In the genomic region with DNA sequence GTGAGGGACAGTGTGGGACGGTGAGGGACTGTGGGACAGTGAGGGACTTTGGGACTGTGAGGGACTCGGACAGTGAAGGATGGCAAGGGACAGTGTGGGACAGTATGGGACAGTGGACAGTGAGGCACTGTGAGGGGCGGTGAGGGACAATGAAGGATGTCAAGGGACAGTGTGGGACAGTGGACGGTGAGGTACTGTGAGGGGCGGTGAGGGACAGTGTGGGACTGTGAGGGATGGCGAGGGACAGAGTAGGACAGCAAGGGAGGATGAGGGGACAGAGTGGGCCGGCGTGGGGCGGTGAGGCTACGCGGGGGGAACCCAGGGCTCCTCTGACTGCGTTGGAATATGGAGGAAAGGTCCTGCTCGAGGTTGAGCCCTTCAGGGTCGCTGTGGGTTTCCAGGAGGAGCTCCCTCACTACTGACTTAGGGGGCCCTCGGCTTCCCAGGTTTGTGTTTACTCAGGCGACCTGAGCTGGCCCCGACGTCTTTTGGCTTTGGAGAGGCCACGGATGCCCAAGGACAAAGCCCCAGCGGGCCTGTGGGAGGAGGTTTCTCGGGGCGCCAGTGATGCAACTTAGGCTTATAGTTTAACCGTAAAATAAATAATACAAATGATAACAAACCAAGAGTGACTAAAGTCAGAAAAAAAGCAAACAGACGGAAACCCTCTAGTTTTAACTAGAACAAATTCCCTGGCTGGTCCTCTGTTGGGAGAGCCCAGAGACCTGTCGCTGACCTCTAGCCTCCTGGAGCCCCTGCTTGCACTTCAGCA, we compare ENCODE assay signal across 8 cellular contexts. TPM values are rescaled to one million over a fixed set of nuclear protein-coding genes. Genes with fewer than 3 reads are reported as not detected.
DNase-seq lines count a peak whose midpoint lies in the region; ATAC-seq, FAIRE-seq and TF ChIP-seq lines count a peak whose summit lies in the region.

No MANE protein-coding gene starts in this region.

- DNase-seq in AG04449 (ENCODE audit: low read depth, low spot score) (no peak), M059J (ENCODE audit: low read depth) (peak; percentile 90), endothelial cell of umbilical vein (ENCODE audit: low read depth, low spot score) (no peak), midbrain (lab: John Stamatoyannopoulos, UW) (no peak)
- peak in 1 of 9 donors; percentile 2 for DNase-seq in naive thymus-derived CD4-positive, alpha-beta T cell

- H3K4me1 Mint-ChIP-seq in naive thymus-derived CD4-positive, alpha-beta T cell = peaks cover 7 to 12% (median 10%) of the 10 kb centered on the region in 7 donors

- POLR2A ChIA-PET in AG04449 (lab: Yijun Ruan, JAX) = interaction anchor here (0.6 to 1.6 kb wide), 12 partner anchors 9 to 287 kb away, joined by 3 to 7 read pairs (median 4); no protein-coding TSS in a partner anchor
- POLR2A ChIA-PET in endothelial cell of umbilical vein (lab: Charles Lee) = no interaction called here
- POLR2A ChIA-PET in naive thymus-derived CD4-positive, alpha-beta T cell (lab: Charles Lee) = interaction anchor here (1.3 kb wide), 1 partner anchor 291 kb away, joined by 3 read pairs; a partner anchor contains a TSS

- H3K4me3 ChIP-seq in AG04449 (ENCODE audit: low read depth, low read length) (peak overlapping the region; percentile 80), endothelial cell of umbilical vein (replicated peaks in 1 of 3; ENCODE audit: insufficient read depth in 1 of 3, low read depth in 1 of 3, low read length in 3 of 3) (peak overlapping the region in 1 of 3 experiments; percentile 81)
- no peak overlapping the region for H3K4me3 ChIP-seq in naive thymus-derived CD4-positive, alpha-beta T cell (ENCODE audit: low read length)

- intact Hi-C loops in endothelial cell of umbilical vein (cut with micrococcal nuclease) = loop anchor here (1.0 to 5.0 kb wide), 6 partner anchors 11 to 291 kb away; a partner anchor contains a TSS
- intact Hi-C loops in naive thymus-derived CD4-positive, alpha-beta T cell (cut with micrococcal nuclease) = loop anchor here (1.0 to 10.0 kb wide), 9 partner anchors 12 to 828 kb away; a partner anchor contains a TSS

- CTCF ChIA-PET in AG04449 (lab: Yijun Ruan, JAX) (interaction anchor here (0.7 to 13.5 kb wide), 9 partner anchors 9 to 292 kb away, joined by 3 to 188 read pairs (median 4); no protein-coding TSS in a partner anchor), endothelial cell of umbilical vein (lab: Charles Lee) (interaction anchor here (1.4 to 9.7 kb wide), 3 partner anchors 12 to 288 kb away, joined by 3 to 138 read pairs (median 15); no protein-coding TSS in a partner anchor)
- CTCF ChIA-PET in naive thymus-derived CD4-positive, alpha-beta T cell (lab: Charles Lee) = interaction anchor here (1.1 kb wide), 1 partner anchor 287 kb away, joined by 3 read pairs; no protein-coding TSS in a partner anchor

- H3K79me2 ChIP-seq in endothelial cell of umbilical vein (ENCODE audit: control insufficient read depth, insufficient read depth, low read length) = peaks cover 39% of the 10 kb centered on the region

- peak overlapping the region; percentile 53 for H3K9ac ChIP-seq in endothelial cell of umbilical vein (replicated peaks; ENCODE audit: extremely low read depth, insufficient read depth, low read length)

- no peaks in the 10 kb centered on the region for H3K9me1 ChIP-seq in endothelial cell of umbilical vein (replicated peaks; ENCODE audit: control insufficient read depth, extremely low read depth, insufficient read depth, low read length)

- H3K4me3 Mint-ChIP-seq in naive thymus-derived CD4-positive, alpha-beta T cell = peak overlapping the region; percentile 58 to 94 (median 82)

- peak overlapping the region; percentile 47 for H3K27ac ChIP-seq in endothelial cell of umbilical vein (ENCODE audit: insufficient read depth, low read depth, low read length)
- no peak overlapping the region for H3K27ac ChIP-seq in naive thymus-derived CD4-positive, alpha-beta T cell (ENCODE audit: low read depth, low read length)

- no peak for TF ChIP-seq POLR2A in endothelial cell of umbilical vein (IDR thresholded peaks at IDR 0.05; ENCODE audit: low read depth, low read length)

- H3K36me3 Mint-ChIP-seq in naive thymus-derived CD4-positive, alpha-beta T cell = peaks cover 0 to 5% (median 0%) of the 10 kb centered on the region in 5 donors

- no peaks in the 10 kb centered on the region for H3K9me3 ChIP-seq in endothelial cell of umbilical vein (replicated peaks; ENCODE audit: control insufficient read depth, insufficient read depth, low read length)
- no peaks in the 10 kb centered on the region for H3K9me3 ChIP-seq in naive thymus-derived CD4-positive, alpha-beta T cell (ENCODE audit: control insufficient read depth in 2 of 3, low read length in 3 of 3)

- H4K20me1 ChIP-seq in endothelial cell of umbilical vein (replicated peaks; ENCODE audit: control insufficient read depth, extremely low read depth, insufficient read depth, low read length) = no peaks in the 10 kb centered on the region

- peaks cover 7 to 67% (median 17%) of the 10 kb centered on the region in 5 donors for H3K27me3 Mint-ChIP-seq in naive thymus-derived CD4-positive, alpha-beta T cell

- dilution Hi-C loops in endothelial cell of umbilical vein (cut with MboI; ENCODE audit: extremely low pct_ligation_motif_present, low sequenced_read_pairs) = no loop called here

- no TSS peak for BruUV-seq in endothelial cell of umbilical vein (replicated peaks; lab: Mats Ljungman, UMichigan)

- peak overlapping the region in 6 of 9 donors; percentile 52 to 78 (median 69) for H3K27ac Mint-ChIP-seq in naive thymus-derived CD4-positive, alpha-beta T cell

- no peak overlapping the region for H2AFZ ChIP-seq in endothelial cell of umbilical vein (ENCODE audit: low read depth, low read length)

- H3K27me3 ChIP-seq in endothelial cell of umbilical vein (ENCODE audit: control insufficient read depth in 2 of 2, insufficient read depth in 2 of 2, low read length in 2 of 2) = no peaks in the 10 kb centered on the region
- H3K27me3 ChIP-seq in naive thymus-derived CD4-positive, alpha-beta T cell (ENCODE audit: control insufficient read depth in 2 of 2, insufficient read depth in 2 of 2, low read length in 2 of 2) = peaks cover 0 to 7% of the 10 kb centered on the region in 2 donors

- H3K9me3 Mint-ChIP-seq in naive thymus-derived CD4-positive, alpha-beta T cell = peaks cover 0 to 4% (median 0%) of the 10 kb centered on the region in 11 donors

- peak overlapping the region; percentile 66 for H3K4me2 ChIP-seq in endothelial cell of umbilical vein (ENCODE audit: insufficient read depth, low read length)

- TF ChIP-seq CTCF in AG04449 (IDR thresholded peaks at IDR 0.05; ENCODE audit: insufficient read depth, low read length, missing control alignments) = no peak
- TF ChIP-seq CTCF in endothelial cell of umbilical vein (IDR thresholded peaks at IDR 0.05; ENCODE audit: extremely low read depth in 1 of 2, insufficient read depth in 1 of 2, low read depth in 1 of 2, low read length in 2 of 2) = no peak

- FAIRE-seq in endothelial cell of umbilical vein (lab: Jason Lieb, UNC) = no peak

- H3K36me3 ChIP-seq in endothelial cell of umbilical vein (ENCODE audit: control insufficient read depth in 2 of 2, extremely low read depth in 1 of 2, insufficient read depth in 2 of 2, low read length in 2 of 2) = no peaks in the 10 kb centered on the region
- H3K36me3 ChIP-seq in naive thymus-derived CD4-positive, alpha-beta T cell (ENCODE audit: control insufficient read depth in 2 of 3, insufficient read depth in 3 of 3, low read length in 3 of 3) = no peaks in the 10 kb centered on the region

- no peak for ATAC-seq in naive thymus-derived CD4-positive, alpha-beta T cell
- ATAC-seq in GM19351 (IDR thresholded peaks at IDR 0.05; ENCODE audit: unreplicated experiment) = no peak
- no peak for ATAC-seq in GM21381 (IDR thresholded peaks at IDR 0.05; ENCODE audit: unreplicated experiment)
- no peak for ATAC-seq in HG02852 (IDR thresholded peaks at IDR 0.05; ENCODE audit: unreplicated experiment)

- peaks cover 49% of the 10 kb centered on the region for H3K4me1 ChIP-seq in endothelial cell of umbilical vein (ENCODE audit: control insufficient read depth, extremely low read depth, insufficient read depth, low read length)
- H3K4me1 ChIP-seq in naive thymus-derived CD4-positive, alpha-beta T cell (ENCODE audit: control insufficient read depth in 2 of 2, insufficient read depth in 2 of 2, low read length in 2 of 2) = peaks cover 6 to 11% of the 10 kb centered on the region in 2 donors

TF ChIP-seq in endothelial cell of umbilical vein, 7 proteins besides CTCF, POLR2A, EP300 and RAD21:
- TF ChIP-seq JUN (IDR thresholded peaks at IDR 0.05; ENCODE audit: borderline replicate concordance, insufficient read depth, insufficient read length, low read depth) (no peak), POLR2AphosphoS5 (IDR thresholded peaks at IDR 0.05; ENCODE audit: insufficient read depth, low read depth, low read length) (no peak), MYC (IDR thresholded peaks at IDR 0.05; ENCODE audit: low read depth, low read length) (no peak), GATA2 (IDR thresholded peaks at IDR 0.05; ENCODE audit: insufficient read depth, insufficient read length, low read depth, low read length) (no peak), EZH2 (IDR thresholded peaks at IDR 0.05; ENCODE audit: borderline replicate concordance, low read depth, low read length, severe bottlenecking) (no peak), FOS (IDR thresholded peaks at IDR 0.05; ENCODE audit: borderline replicate concordance, insufficient read depth, low read length) (no peak)
- TF ChIP-seq, protein P1, sequence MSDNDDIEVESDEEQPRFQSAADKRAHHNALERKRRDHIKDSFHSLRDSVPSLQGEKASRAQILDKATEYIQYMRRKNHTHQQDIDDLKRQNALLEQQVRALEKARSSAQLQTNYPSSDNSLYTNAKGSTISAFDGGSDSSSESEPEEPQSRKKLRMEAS (IDR thresholded peaks at IDR 0.05; ENCODE audit: insufficient read depth, insufficient read length) = no peak
TF ChIP-seq in endothelial cell of umbilical vein: peak in this region for 0.

RNA-seq across cellular contexts. Expression of a gene that starts 1.1 kb away (rescaled TPM):
- total RNA-seq in M059J (2014; rRNA removed; shearing (Covaris generic)) = 127 and 146 TPM in 2 replicates
- total RNA-seq in endothelial cell of umbilical vein = 28.1 and 31.2 TPM in 2 replicates
- polyA plus RNA-seq in endothelial cell of umbilical vein = 28.5 and 32.0 TPM in 2 replicates
- 32.7 and 37.9 TPM in 2 replicates for polyA plus RNA-seq in endothelial cell of umbilical vein (2011; cell fraction: cytosol; rRNA removed)
- polyA plus RNA-seq in endothelial cell of umbilical vein (2011; cell fraction: nucleus; rRNA removed) = 77.0 and 97.1 TPM in 2 replicates
- 37.1 and 37.2 TPM in 2 replicates for polyA plus RNA-seq in endothelial cell of umbilical vein (2012)
- polyA minus RNA-seq in endothelial cell of umbilical vein = 21.9 and 24.0 TPM in 2 replicates
- 6.7 TPM for polyA minus RNA-seq in endothelial cell of umbilical vein (2011; cell fraction: cytosol; rRNA and poly(A)+ RNA removed)
- polyA minus RNA-seq in endothelial cell of umbilical vein (2011; cell fraction: nucleus; rRNA and poly(A)+ RNA removed) = 41.6 and 74.4 TPM in 2 replicates
- total RNA-seq in naive thymus-derived CD4-positive, alpha-beta T cell = 1 to 10 TPM in 2 of 5 experiments, under 1 TPM in 3; 0.36 to 1.7 (median 0.98) TPM
- under 1 TPM; 0.18 to 0.56 TPM for polyA plus RNA-seq in naive thymus-derived CD4-positive, alpha-beta T cell

Comparison
In these comparisons a context has a peak if more than half of its experiments do, and no peak if none do; other contexts are left out.
1. RNA of a gene that starts 1.1 kb away (total RNA-seq): 127 to 146 TPM in M059J and 28.1 to 31.2 TPM in endothelial cell of umbilical vein; 0.36 to 1.7 TPM in naive thymus-derived CD4-positive, alpha-beta T cell; every median in the first group is over 10 times any median in the second.